In genomic region chr1:235657747-235658526, GRCh38 we compare ENCODE assay signal across 10 cellular contexts.
"Had no signal": no experiment of that assay in that cellular context is flagged by ENCODE, and none has a peak within 500 bp of the region (broad histone marks: within the 10 kb centered on the region; RNA-seq: fewer than 3 reads in every experiment).

No MANE protein-coding gene starts in this region.

- DNase-seq: activated CD4-positive, alpha-beta T cell treated with anti-CD3 and anti-CD28 coated beads for 36 hours; activated CD8-positive, alpha-beta T cell treated with anti-CD3 and anti-CD28 coated beads for 36 hours; activated effector memory CD4-positive, alpha-beta T cell treated with Interleukin-2 at 50 U/mL for 16 hours; activated T-cell treated with anti-CD3 and anti-CD28 coated beads, Interleukin-2, amount 50 U/mL, for 4 hours; amniotic stem cell; left lung; mammary epithelial cell; psoas muscle; right lobe of liver; stimulated activated naive CD8-positive, alpha-beta T cell treated with anti-CD3 and anti-CD28 coated beads, Interleukin-15, Interleukin-2, amounts not matched to agents 100 U/mL and 50 U/mL, for 24 hours had no signal
